In genomic region chr11:5887172-5887571, GRCh38 we compare ENCODE assay signal across 26 cellular contexts.
"Had no signal": no experiment of that assay in that cellular context is flagged by ENCODE, and none has a peak within 500 bp of the region (broad histone marks: within the 10 kb centered on the region; RNA-seq: fewer than 3 reads in every experiment).

No MANE protein-coding gene starts in this region.

- H3K4me3 ChIP-seq: stomach, suprapubic skin, testis, thoracic aorta, thyroid gland, tibial artery, tibial nerve, transverse colon, upper lobe of left lung, upper lobe of right lung, uterus, vagina had no signal

- H3K4me1 ChIP-seq: stomach, suprapubic skin, testis, thyroid gland, tibial artery, tibial nerve, transverse colon, upper lobe of left lung, upper lobe of right lung, uterus, vagina had no signal

- H3K27me3 ChIP-seq: stomach, suprapubic skin, testis, thyroid gland, tibial artery, tibial nerve, transverse colon, upper lobe of left lung, upper lobe of right lung, uterus, vagina had no signal

- H3K36me3 ChIP-seq: stomach, suprapubic skin, thoracic aorta, thyroid gland, tibial artery, tibial nerve, transverse colon, upper lobe of left lung, upper lobe of right lung, uterus, vagina had no signal

- ATAC-seq: stimulated activated effector memory CD8-positive, alpha-beta T cell treated with anti-CD3 and anti-CD28 coated beads, Interleukin-12 subunit alpha, Interleukin-12 subunit beta, amount 100 ng/mL, for 72 hours; stimulated activated memory B cell treated with anti-CD40 and anti-IgM and Interleukin-4, amounts not matched to agents 10 μg/mL and 1 μg/mL and 100 μg/mL, for 72 hours; stimulated activated naive B cell treated with anti-CD40 and anti-IgM and Interleukin-4, amounts not matched to agents 10 μg/mL and 1 μg/mL and 100 μg/mL, for 72 hours; stimulated activated naive CD8-positive, alpha-beta T cell treated with anti-CD3 and anti-CD28 coated beads, Interleukin-15, amount 100 ng/mL, for 72 hours; stimulated activated naive CD8-positive, alpha-beta T cell treated with anti-CD3 and anti-CD28 coated beads, Interleukin-15, Interleukin-2, amounts not matched to agents 100 U/mL and 50 U/mL, for 24 hours; upper lobe of right lung had no signal

- H3K9me3 ChIP-seq: stomach, suprapubic skin, testis, thoracic aorta, thyroid gland, tibial artery, tibial nerve, transverse colon, upper lobe of left lung, upper lobe of right lung, uterus, vagina had no signal

- H3K27ac ChIP-seq: stomach, suprapubic skin, testis, thoracic aorta, thyroid gland, tibial artery, tibial nerve, transverse colon, upper lobe of left lung, upper lobe of right lung, uterus, vagina had no signal

- DNase-seq: stimulated activated CD4-positive, alpha-beta T cell treated with anti-CD3 and anti-CD28 coated beads, Interleukin-2, amount 100 ng/mL, for 48 hours; stimulated activated CD4-positive, alpha-beta T cell treated with anti-CD3 and anti-CD28 coated beads, Interleukin-4, amount 100 ng/mL, for 1 hour; stimulated activated CD4-positive, alpha-beta T cell treated with anti-CD3 and anti-CD28 coated beads, Interleukin-4, amount 100 ng/mL, for 24 hours; stimulated activated CD4-positive, alpha-beta T cell treated with anti-CD3 and anti-CD28 coated beads, Interleukin-4, amount 100 ng/mL, for 4 hours; stimulated activated CD8-positive, alpha-beta memory T cell treated with anti-CD3 and anti-CD28 coated beads, Interleukin-4, amount 100 ng/mL, for 48 hours; stimulated activated naive B cell treated with anti-CD40 and anti-IgM and Interleukin-4, amounts not matched to agents 10 μg/mL and 1 μg/mL and 100 μg/mL, for 72 hours; stimulated activated naive CD4-positive, alpha-beta T cell; stimulated activated naive CD4-positive, alpha-beta T cell treated with Interleukin-2 at 50 U/mL for 16 hours; stimulated activated naive CD8-positive, alpha-beta T cell treated with anti-CD3 and anti-CD28 coated beads, Interleukin-15, amount 100 ng/mL, for 72 hours; stimulated activated naive CD8-positive, alpha-beta T cell treated with anti-CD3 and anti-CD28 coated beads, Interleukin-15, Interleukin-2, amounts not matched to agents 100 U/mL and 50 U/mL, for 24 hours; stomach; substantia nigra; testis; thyroid gland; tibial artery; transverse colon; trophoblast cell; upper lobe of left lung; upper lobe of right lung; uterus had no signal
